Comparison of ENCODE assay signal across 8 cellular contexts in genomic region chr10:80455461-80456345, GRCh38. TPM values are rescaled to one million over a fixed set of nuclear protein-coding genes. Genes with fewer than 3 reads are reported as not detected.
A peak's percentile ranks its signal among the peaks of the same experiment; 100 is the strongest.
DNase-seq lines count a peak whose midpoint lies in the region; ATAC-seq, FAIRE-seq and TF ChIP-seq lines count a peak whose summit lies in the region.

No MANE protein-coding gene starts in this region.

- WGBS in heart left ventricle, 4 donors = 44 to 60% (median 54%) methylated on average over 10 to 13 of the region's 13 CpGs
- WGBS in aorta, 2 donors = 75 to 78% methylated on average over 13 of the region's 13 CpGs

- no peaks in the 10 kb centered on the region for H3K27me3 Mint-ChIP-seq in mesothelial cell of epicardium (ENCODE audit: low read depth)

- DNase-seq in heart left ventricle = no peak
- no peak for DNase-seq in Right ventricle myocardium superior
- no peak for DNase-seq in bronchial epithelial cell (ENCODE audit: low read depth)
- DNase-seq in mesothelial cell of epicardium (ENCODE audit: low spot score in 2 of 2, unreplicated experiment in 2 of 2) = no peak
- peak in 1 of 2 donors; percentile 64 for DNase-seq in aorta
- no peak for DNase-seq in DMS 273 (lab: John Stamatoyannopoulos, UW; ENCODE audit: unreplicated experiment)

- no peak for ATAC-seq in heart left ventricle
- no peak for ATAC-seq in Right ventricle myocardium superior (ENCODE audit: poor library complexity)
- no peak for ATAC-seq in aorta (ENCODE audit: low FRiP score)
- ATAC-seq in HG03139 (IDR thresholded peaks at IDR 0.05; ENCODE audit: unreplicated experiment) = no peak
- ATAC-seq in GM19397 (IDR thresholded peaks at IDR 0.05; ENCODE audit: unreplicated experiment) = no peak

- peaks cover 3 to 77% (median 54%) of the 10 kb centered on the region in 12 donors for H3K4me1 ChIP-seq in heart left ventricle
- H3K4me1 ChIP-seq in aorta (ENCODE audit: control insufficient read depth in 1 of 2, insufficient read depth in 2 of 2, low read length in 2 of 2) = no peaks in the 10 kb centered on the region

- FAIRE-seq in bronchial epithelial cell (lab: Jason Lieb, UNC) = no peak

- peak overlapping the region; percentile 64 to 100 (median 95) for H3K4me3 ChIP-seq in heart left ventricle
- peak overlapping the region; percentile 68 for H3K4me3 ChIP-seq in bronchial epithelial cell (ENCODE audit: low read depth, low read length)
- H3K4me3 ChIP-seq in aorta (ENCODE audit: low read length in 2 of 2) = peak overlapping the region; percentile 73 to 94

- peaks cover 57% of the 10 kb centered on the region for H3K4me1 Mint-ChIP-seq in mesothelial cell of epicardium

- H3K9me3 ChIP-seq in heart left ventricle = peaks cover 0 to 9% (median 0%) of the 10 kb centered on the region in 12 donors
- H3K9me3 ChIP-seq in aorta (ENCODE audit: control insufficient read depth, low read length) = no peaks in the 10 kb centered on the region

- intact Hi-C loops in heart left ventricle (cut with DNase I) = loop anchor here in 4 of 10 donors (2.0 to 5.0 kb wide), 2 partner anchors 47 to 49 kb away; no protein-coding TSS in a partner anchor
- intact Hi-C loops in Right ventricle myocardium superior (cut with DNase I) = no loop called here
- intact Hi-C loops in aorta (cut with DNase I) = loop anchor here in 1 of 2 donors (2.0 kb wide), 1 partner anchor 47 kb away; the partner anchor contains the start of gene PRXL2A

- TF ChIP-seq POLR2A in heart left ventricle (IDR thresholded peaks at IDR 0.05) = no peak

- H3K27ac ChIP-seq in heart left ventricle (peak overlapping the region; percentile 91 to 100 (median 99)), aorta (ENCODE audit: low read depth in 1 of 2, low read length in 2 of 2) (no peak overlapping the region)

- no peak for TF ChIP-seq CTCF in heart left ventricle (IDR thresholded peaks at IDR 0.05)
- no peak for TF ChIP-seq CTCF in bronchial epithelial cell (IDR thresholded peaks at IDR 0.05; ENCODE audit: insufficient read depth, low read length, severe bottlenecking)
- TF ChIP-seq CTCF in mesothelial cell of epicardium (IDR thresholded peaks at IDR 0.05; ENCODE audit: unreplicated experiment) = no peak

- no peaks in the 10 kb centered on the region for H3K27me3 ChIP-seq in heart left ventricle
- no peaks in the 10 kb centered on the region for H3K27me3 ChIP-seq in bronchial epithelial cell (ENCODE audit: control insufficient read depth, insufficient read depth, low read length)
- no peaks in the 10 kb centered on the region for H3K27me3 ChIP-seq in aorta (ENCODE audit: control insufficient read depth in 1 of 2, insufficient read depth in 2 of 2, low read length in 1 of 2)

- peaks cover 0 to 5% (median 0%) of the 10 kb centered on the region in 9 donors for H3K36me3 ChIP-seq in heart left ventricle
- peaks cover 4% of the 10 kb centered on the region for H3K36me3 ChIP-seq in bronchial epithelial cell (ENCODE audit: control insufficient read depth, insufficient read depth, low read length)
- H3K36me3 ChIP-seq in aorta (ENCODE audit: control insufficient read depth in 1 of 2, insufficient read depth in 2 of 2, low read length in 1 of 2) = no peaks in the 10 kb centered on the region

- peak overlapping the region; percentile 88 for H3K4me3 Mint-ChIP-seq in mesothelial cell of epicardium

- no peaks in the 10 kb centered on the region for H3K36me3 Mint-ChIP-seq in mesothelial cell of epicardium

- H3K9me3 Mint-ChIP-seq in mesothelial cell of epicardium = no peaks in the 10 kb centered on the region

- peak overlapping the region; percentile 93 for H3K27ac Mint-ChIP-seq in mesothelial cell of epicardium

RNA-seq across cellular contexts. Expression of gene TSPAN14, which starts 1.6 kb away (rescaled TPM):
- 10 to 100 TPM; 24.6 to 71.5 (median 39.6) TPM for total RNA-seq in heart left ventricle
- polyA plus RNA-seq in heart left ventricle = 10 to 100 TPM; 17.4 to 46.3 TPM
- 36.6 TPM for total RNA-seq in Right ventricle myocardium superior
- 21.1 and 30.1 TPM in 2 replicates for total RNA-seq in bronchial epithelial cell
- total RNA-seq in mesothelial cell of epicardium = 106 to 113 TPM (median 109 TPM) in 3 replicates
- total RNA-seq in aorta = 10 to 100 TPM; 59.5 to 61.5 TPM
- polyA plus RNA-seq in aorta = 10 to 100 TPM; 12.3 to 13.8 TPM

RNA-seq across cellular contexts. Expression of gene PRXL2A, which starts 47.4 kb away (rescaled TPM):
- total RNA-seq in heart left ventricle (100 to 1,000 TPM in 1 of 9 donors, 10 to 100 TPM in 8; 63.9 to 123 (median 78.6) TPM), Right ventricle myocardium superior (110 TPM), bronchial epithelial cell (24.5 and 50.3 TPM in 2 replicates), mesothelial cell of epicardium (93.9 to 101 TPM (median 97.0 TPM) in 3 replicates), aorta (10 to 100 TPM; 39.7 to 43.1 TPM)
- polyA plus RNA-seq in heart left ventricle (10 to 100 TPM; 69.9 to 74.4 TPM), aorta (10 to 100 TPM; 15.6 to 32.3 TPM)

Comparison
In these comparisons a context has a peak if more than half of its experiments do, and no peak if none do; other contexts are left out.
1. H3K27ac ChIP-seq: peak in heart left ventricle (12 of 12); none in aorta (0 of 2).
2. Peak in every context shown above with its lines, with median percentiles within 50 percentile points of each other: H3K4me3 ChIP-seq.